ENCODE assay signal across 8 cellular contexts in the genomic region with DNA sequence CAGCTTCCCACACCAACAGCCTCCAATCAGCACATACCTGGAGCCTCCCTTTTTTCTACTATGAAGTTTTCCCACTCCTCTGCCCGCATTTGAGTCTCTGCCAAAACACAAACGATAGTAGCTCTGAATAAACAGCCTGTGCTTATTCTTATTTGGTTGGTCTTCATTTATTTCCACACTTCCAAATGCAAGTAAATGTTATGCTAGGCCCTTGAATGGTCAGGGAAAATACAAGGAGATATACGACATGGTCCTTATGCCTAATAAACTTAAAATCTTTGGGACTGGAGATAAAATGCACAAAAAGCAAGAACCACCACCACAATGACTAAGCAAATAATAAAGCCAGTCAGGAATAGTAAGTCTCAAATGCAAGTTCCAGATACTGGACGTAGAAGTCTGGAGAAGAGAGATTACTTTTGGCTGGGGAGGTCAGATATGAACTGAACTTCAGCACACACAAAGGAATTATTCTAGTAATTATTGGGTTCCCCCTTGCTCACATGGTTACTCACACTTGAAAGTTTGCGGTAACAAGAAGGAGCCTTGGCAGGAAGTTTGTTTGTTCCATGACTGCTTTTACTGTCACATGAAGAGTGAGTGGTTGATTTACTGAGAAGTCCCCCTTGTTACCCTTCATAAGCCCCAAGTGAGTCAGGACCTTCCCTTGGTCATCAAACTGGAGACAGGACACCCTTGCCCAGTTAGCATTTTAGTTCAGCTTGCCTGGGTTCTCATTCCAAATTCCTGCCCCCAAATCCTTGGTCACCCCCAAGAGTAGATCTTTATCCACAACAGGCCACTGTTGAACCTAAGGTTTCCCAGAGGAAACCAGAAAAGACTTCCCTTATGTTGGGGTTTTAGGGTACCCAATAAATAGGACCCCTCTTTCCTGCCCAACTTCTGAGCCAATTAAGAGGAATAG.
A peak's percentile ranks its signal among the peaks of the same experiment; 100 is the strongest.
DNase-seq lines count a peak whose midpoint lies in the region; ATAC-seq and TF ChIP-seq lines count a peak whose summit lies in the region.

No MANE protein-coding gene starts in this region.

- no peak for TF ChIP-seq CTCF in glutamatergic neuron (IDR thresholded peaks at IDR 0.05; ENCODE audit: partially characterized antibody, unreplicated experiment)

- H3K4me3 Mint-ChIP-seq in glutamatergic neuron (ENCODE audit: unreplicated experiment) = no peak overlapping the region

- peak; percentile 77 for ATAC-seq in GM19025 (IDR thresholded peaks at IDR 0.05; ENCODE audit: low read depth, unreplicated experiment)
- peak; percentile 78 for ATAC-seq in HG03159 (IDR thresholded peaks at IDR 0.05; ENCODE audit: unreplicated experiment)

- peaks cover 8% of the 10 kb centered on the region for H3K4me1 Mint-ChIP-seq in glutamatergic neuron (ENCODE audit: low read depth, unreplicated experiment)

- no peaks in the 10 kb centered on the region for H3K27me3 Mint-ChIP-seq in glutamatergic neuron (ENCODE audit: unreplicated experiment)

- no peak overlapping the region for H3K27ac Mint-ChIP-seq in glutamatergic neuron (ENCODE audit: unreplicated experiment)

- DNase-seq in Ammon's horn (ENCODE audit: low spot score) (peak; percentile 21), UCSD-AML1 (lab: John Stamatoyannopoulos, UW; ENCODE audit: unreplicated experiment) (peak; percentile 38), germinal center (ENCODE audit: low spot score) (peak; percentile 15), NCI-H2107 treated with DMSO at 0.1 percent for 48 hours (lab: John Stamatoyannopoulos, UW; ENCODE audit: unreplicated experiment) (no peak), SIG-M5 (lab: John Stamatoyannopoulos, UW) (no peak), glutamatergic neuron (no peak)

- no peaks in the 10 kb centered on the region for H3K9me3 Mint-ChIP-seq in glutamatergic neuron (ENCODE audit: unreplicated experiment)

- peaks cover 3% of the 10 kb centered on the region for H3K36me3 Mint-ChIP-seq in glutamatergic neuron (ENCODE audit: unreplicated experiment)

Comparison
In these comparisons a context has a peak if more than half of its experiments do, and no peak if none do; other contexts are left out.
1. DNase-seq: peak in Ammon's horn (single experiment), UCSD-AML1 (single experiment) and germinal center (single experiment); none in NCI-H2107 treated with DMSO at 0.1 percent for 48 hours (single experiment), SIG-M5 (single experiment) and glutamatergic neuron (single experiment).